In the genomic region with DNA sequence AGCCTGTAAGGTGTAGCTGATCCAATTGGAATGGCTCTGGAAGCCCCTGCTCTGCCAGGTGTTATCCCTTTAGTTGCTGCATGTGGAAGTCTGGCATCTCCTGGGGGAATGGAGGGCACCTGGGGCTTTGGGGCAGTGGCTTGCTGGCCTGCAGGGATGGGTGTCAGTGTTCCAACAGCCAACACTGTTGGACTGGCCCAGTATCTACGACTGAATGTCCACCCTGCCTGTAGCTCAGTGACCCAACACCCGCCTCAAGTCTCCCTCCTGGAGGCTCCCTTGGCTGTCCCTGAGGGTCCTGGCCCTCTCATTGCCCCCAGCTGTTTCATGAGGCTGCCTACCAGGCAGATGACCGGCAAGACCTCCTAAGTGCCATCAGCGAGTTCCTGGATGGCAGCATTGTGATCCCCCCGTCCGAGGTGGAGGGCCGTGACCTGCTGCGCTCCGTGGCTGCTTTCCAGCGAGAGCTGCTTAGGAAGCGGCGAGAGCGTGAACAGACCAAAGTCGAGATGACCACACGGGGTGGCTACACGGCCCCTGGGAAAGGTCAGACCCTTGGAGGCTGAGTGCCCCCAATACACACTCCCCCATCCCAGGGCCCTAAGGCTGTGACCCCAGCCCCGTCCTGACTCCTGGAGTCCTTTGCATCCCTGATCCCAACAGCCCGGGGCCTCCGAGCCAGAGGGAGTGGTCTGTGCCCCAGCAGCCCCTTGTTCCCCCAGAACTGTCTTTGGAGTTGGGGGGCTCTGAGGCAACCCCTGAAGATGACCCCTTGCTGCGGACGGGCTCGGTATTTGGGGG, we compare ENCODE assay signal across 27 cellular contexts. TPM values are rescaled to one million over a fixed set of nuclear protein-coding genes. Genes with fewer than 3 reads are reported as not detected.
DNase-seq lines count a peak whose midpoint lies in the region; ATAC-seq and TF ChIP-seq lines count a peak whose summit lies in the region.
"Had no signal": no experiment of that assay in that cellular context is flagged by ENCODE, and none has a peak within 500 bp of the region (broad histone marks: within the 10 kb centered on the region; RNA-seq: fewer than 3 reads in every experiment).

No MANE protein-coding gene starts in this region.

- no peak for TF ChIP-seq CTCF in endothelial cell (IDR thresholded peaks at IDR 0.05; ENCODE audit: unreplicated experiment)
- no peak for TF ChIP-seq CTCF in gastrocnemius medialis (IDR thresholded peaks at IDR 0.05 in 4 of 5, conservative IDR thresholded peaks at IDR 0.05 in 1 of 5)

- H3K27me3 Mint-ChIP-seq in endothelial cell (ENCODE audit: unreplicated experiment), result peaks cover 13% of the 10 kb centered on the region

- no peaks in the 10 kb centered on the region for H3K27me3 ChIP-seq in gastrocnemius medialis

- no peaks in the 10 kb centered on the region for H3K9me3 ChIP-seq in gastrocnemius medialis
- H3K9me3 ChIP-seq: neutrophil, psoas muscle had no signal

- H3K4me1 ChIP-seq in gastrocnemius medialis, result no peaks in the 10 kb centered on the region
- H3K4me1 ChIP-seq: psoas muscle had no signal

- no peak overlapping the region for H3K27ac ChIP-seq in gastrocnemius medialis
- H3K27ac ChIP-seq: neutrophil, psoas muscle, skin epidermis, VCaP had no signal

- no peak overlapping the region for H3K27ac Mint-ChIP-seq in endothelial cell (ENCODE audit: unreplicated experiment)
- H3K27ac Mint-ChIP-seq: activated CD4-positive, alpha-beta T cell treated with anti-CD3 and anti-CD28 coated beads for 36 hours; activated CD8-positive, alpha-beta T cell treated with anti-CD3 and anti-CD28 coated beads, Interleukin-2, amount 10 ng/mL, durations not matched to agents 7 days and 5 days; activated naive CD8-positive, alpha-beta T cell had no signal

- ATAC-seq in Right ventricle myocardium superior (ENCODE audit: poor library complexity) (no peak), gastrocnemius medialis (no peak)
- ATAC-seq: activated CD4-positive, alpha-beta T cell treated with anti-CD3 and anti-CD28 coated beads for 36 hours; activated CD8-positive, alpha-beta T cell treated with anti-CD3 and anti-CD28 coated beads, Interleukin-2, amount 10 ng/mL, durations not matched to agents 7 days and 5 days; HCT116; psoas muscle had no signal

- peaks cover 7% of the 10 kb centered on the region for H3K36me3 Mint-ChIP-seq in endothelial cell (ENCODE audit: low read depth, unreplicated experiment)
- H3K36me3 Mint-ChIP-seq: activated naive CD8-positive, alpha-beta T cell; naive B cell had no signal

- H3K4me1 Mint-ChIP-seq in endothelial cell (ENCODE audit: unreplicated experiment), result peaks cover 6% of the 10 kb centered on the region
- H3K4me1 Mint-ChIP-seq: activated CD4-positive, alpha-beta T cell treated with anti-CD3 and anti-CD28 coated beads for 36 hours had no signal

- DNase-seq in cardiac septum (ENCODE audit: low spot score) (peak; percentile 72), Right ventricle myocardium superior (no peak), endothelial cell (ENCODE audit: low spot score) (peak; percentile 2), mesenteric fat pad (ENCODE audit: low spot score) (peak; percentile 82), ureter (ENCODE audit: low spot score) (peak; percentile 38), NCI-H524 treated with DMSO at 0.1 percent for 48 hours (lab: John Stamatoyannopoulos, UW) (no peak), DMS 273 (lab: John Stamatoyannopoulos, UW; ENCODE audit: unreplicated experiment) (no peak), gastrocnemius medialis (no peak)
- DNase-seq: activated CD4-positive, alpha-beta T cell treated with anti-CD3 and anti-CD28 coated beads for 36 hours; activated CD8-positive, alpha-beta T cell treated with anti-CD3 and anti-CD28 coated beads, Interleukin-2, amount 10 ng/mL, durations not matched to agents 7 days and 5 days; activated effector memory CD4-positive, alpha-beta T cell treated with anti-CD3 and anti-CD28 coated beads, Interleukin-2, amount 50 U/mL, for 16 hours; DND-41; effector CD8-positive, alpha-beta T cell; erythroblast; glutamatergic neuron; midbrain; naive B cell; NCI-H146; NCI-H446; stimulated activated naive CD4-positive, alpha-beta T cell treated with Interleukin-2 at 50 U/mL for 16 hours; T1000 had no signal

- intact Hi-C loops in cardiac septum (cut with DNase I) (loop anchor here (5.0 kb wide), 1 partner anchor 228 kb away; no protein-coding TSS in a partner anchor), Right ventricle myocardium superior (cut with DNase I) (no loop called here), gastrocnemius medialis (cut with DNase I; ENCODE audit: low total_unique reads) (no loop called here)

- no peak for TF ChIP-seq POLR2A in gastrocnemius medialis (IDR thresholded peaks at IDR 0.05)

- no peak overlapping the region for H3K4me3 ChIP-seq in gastrocnemius medialis
- H3K4me3 ChIP-seq: psoas muscle, skin epidermis had no signal

- H3K36me3 ChIP-seq in gastrocnemius medialis, result no peaks in the 10 kb centered on the region
- H3K36me3 ChIP-seq: neutrophil had no signal

- H3K4me3 Mint-ChIP-seq in endothelial cell (ENCODE audit: unreplicated experiment), result no peak overlapping the region
- H3K4me3 Mint-ChIP-seq: activated CD4-positive, alpha-beta T cell treated with anti-CD3 and anti-CD28 coated beads for 36 hours; activated CD8-positive, alpha-beta T cell treated with anti-CD3 and anti-CD28 coated beads, Interleukin-2, amount 10 ng/mL, durations not matched to agents 7 days and 5 days; activated naive CD8-positive, alpha-beta T cell; naive B cell had no signal

- in situ Hi-C loops in gastrocnemius medialis (cut with MboI; ENCODE audit: low sequenced_read_pairs in 4 of 4), result no loop called here

- H3K9me3 Mint-ChIP-seq in endothelial cell (ENCODE audit: unreplicated experiment), result no peaks in the 10 kb centered on the region

RNA-seq across cellular contexts. Expression of a gene that starts 7.7 kb away (rescaled TPM):
- total RNA-seq in cardiac septum (396 TPM), Right ventricle myocardium superior (503 TPM), endothelial cell (ENCODE audit: unreplicated experiment) (2.1 TPM), mesenteric fat pad (6.7 TPM), ureter (12.2 TPM), gastrocnemius medialis (under 1 TPM in 3 of 4 donors, not detected in 1; 0.25 to 0.35 (median 0.29) TPM)
- total RNA-seq: activated CD8-positive, alpha-beta T cell treated with anti-CD3 and anti-CD28 coated beads, Interleukin-2, amount 10 ng/mL, durations not matched to agents 7 days and 5 days had no signal

RNA-seq across cellular contexts. Expression of a gene that starts 37.5 kb away (rescaled TPM):
- total RNA-seq in cardiac septum (20.2 TPM), Right ventricle myocardium superior (15.6 TPM), endothelial cell (ENCODE audit: unreplicated experiment) (23.8 TPM), mesenteric fat pad (17.1 TPM), ureter (39.5 TPM), gastrocnemius medialis (1 to 10 TPM; 5.4 to 7.5 (median 6.5) TPM)

Comparison
In these comparisons a context has a peak if more than half of its experiments do, and no peak if none do; other contexts are left out.
1. DNase-seq: peak in cardiac septum (single experiment), endothelial cell (single experiment), mesenteric fat pad (single experiment) and ureter (single experiment); none in Right ventricle myocardium superior (single experiment), NCI-H524 treated with DMSO at 0.1 percent for 48 hours (single experiment), DMS 273 (single experiment) and gastrocnemius medialis (0 of 2).
2. RNA of a gene that starts 7.7 kb away (total RNA-seq): 503 TPM in Right ventricle myocardium superior (single experiment) and 396 TPM in cardiac septum (single experiment); 12.2 TPM in ureter (single experiment), 6.7 TPM in mesenteric fat pad (single experiment), 2.1 TPM in endothelial cell (single experiment) and 0.25 to 0.35 TPM in gastrocnemius medialis; every median in the first group is over 10 times any median in the second.